ENCODE assay signal across 16 cellular contexts in genomic region chr5:40376566-40376965, GRCh38.
DNase-seq lines count a peak whose midpoint lies in the region; ATAC-seq and TF ChIP-seq lines count a peak whose summit lies in the region.
"Had no signal": no experiment of that assay in that cellular context is flagged by ENCODE, and none has a peak within 500 bp of the region (broad histone marks: within the 10 kb centered on the region; RNA-seq: fewer than 3 reads in every experiment).

No MANE protein-coding gene starts in this region.

- ATAC-seq in GM18499 (IDR thresholded peaks at IDR 0.05; ENCODE audit: insufficient read depth, unreplicated experiment) (peak; percentile 52), HG02973 (IDR thresholded peaks at IDR 0.05; ENCODE audit: unreplicated experiment) (peak; percentile 70)

- peak; percentile 25 for DNase-seq in GM20000 (ENCODE audit: low spot score)
- peak; percentile 13 for DNase-seq in MV-4-11 (lab: John Stamatoyannopoulos, UW)
- no peak for DNase-seq in CD14-positive monocyte (ENCODE audit: low spot score)
- no peak for DNase-seq in stimulated activated CD8-positive, alpha-beta memory T cell treated with anti-CD3 and anti-CD28 coated beads, Interleukin-4, amount 100 ng/mL, for 48 hours
- no peak for DNase-seq in GM10266 (ENCODE audit: extremely low spot score)
- no peak for DNase-seq in islet precursor cell
- DNase-seq: activated CD4-positive, alpha-beta T cell treated with anti-CD3 and anti-CD28 coated beads, Interleukin-2, amount 10 ng/mL, durations not matched to agents 7 days and 5 days; activated naive CD4-positive, alpha-beta T cell; central memory CD4-positive, alpha-beta T cell; DMS79 treated with DMSO at 0.1 percent for 48 hours; NCI-H1417 treated with DMSO at 0.1 percent for 48 hours; NCI-H82; testis had no signal

- no peak overlapping the region for H3K27ac Mint-ChIP-seq in CD14-positive monocyte
- H3K27ac Mint-ChIP-seq: activated CD4-positive, alpha-beta T cell treated with anti-CD3 and anti-CD28 coated beads, Interleukin-2, amount 10 ng/mL, durations not matched to agents 7 days and 5 days; mesothelial cell of epicardium had no signal

- H3K4me3 Mint-ChIP-seq in CD14-positive monocyte, result no peak overlapping the region
- H3K4me3 Mint-ChIP-seq: activated CD4-positive, alpha-beta T cell treated with anti-CD3 and anti-CD28 coated beads, Interleukin-2, amount 10 ng/mL, durations not matched to agents 7 days and 5 days; mesothelial cell of epicardium had no signal

- no peak for TF ChIP-seq CTCF in GM20000 (IDR thresholded peaks at IDR 0.05; ENCODE audit: extremely low read depth, missing control alignments)
- TF ChIP-seq CTCF in CD14-positive monocyte (IDR thresholded peaks at IDR 0.05), result no peak
- TF ChIP-seq CTCF in GM10266 (IDR thresholded peaks at IDR 0.05; ENCODE audit: control insufficient read depth, insufficient read depth, low read depth, missing control alignments), result no peak

- peaks cover 0 to 3% (median 0%) of the 10 kb centered on the region in 7 donors for H3K9me3 Mint-ChIP-seq in CD14-positive monocyte

- no peaks in the 10 kb centered on the region for H3K36me3 Mint-ChIP-seq in CD14-positive monocyte
- H3K36me3 Mint-ChIP-seq: mesothelial cell of epicardium had no signal

- H3K27me3 Mint-ChIP-seq in CD14-positive monocyte (ENCODE audit: low read depth in 3 of 3), result no peaks in the 10 kb centered on the region
- H3K27me3 Mint-ChIP-seq: activated CD4-positive, alpha-beta T cell treated with anti-CD3 and anti-CD28 coated beads, Interleukin-2, amount 10 ng/mL, durations not matched to agents 7 days and 5 days had no signal

- H3K4me1 Mint-ChIP-seq in CD14-positive monocyte, result peaks cover 29% of the 10 kb centered on the region
- H3K4me1 Mint-ChIP-seq: mesothelial cell of epicardium had no signal

- intact Hi-C loops in CD14-positive monocyte (cut with micrococcal nuclease), result no loop called here

Comparison
In these comparisons a context has a peak if more than half of its experiments do, and no peak if none do; other contexts are left out.
1. DNase-seq: peak in GM20000 (single experiment) and MV-4-11 (single experiment); none in CD14-positive monocyte (single experiment), stimulated activated CD8-positive, alpha-beta memory T cell treated with anti-CD3 and anti-CD28 coated beads, Interleukin-4, amount 100 ng/mL, for 48 hours (single experiment), GM10266 (single experiment) and islet precursor cell (single experiment).